10 cellular contexts compared by ENCODE assay signal in the genomic region with DNA sequence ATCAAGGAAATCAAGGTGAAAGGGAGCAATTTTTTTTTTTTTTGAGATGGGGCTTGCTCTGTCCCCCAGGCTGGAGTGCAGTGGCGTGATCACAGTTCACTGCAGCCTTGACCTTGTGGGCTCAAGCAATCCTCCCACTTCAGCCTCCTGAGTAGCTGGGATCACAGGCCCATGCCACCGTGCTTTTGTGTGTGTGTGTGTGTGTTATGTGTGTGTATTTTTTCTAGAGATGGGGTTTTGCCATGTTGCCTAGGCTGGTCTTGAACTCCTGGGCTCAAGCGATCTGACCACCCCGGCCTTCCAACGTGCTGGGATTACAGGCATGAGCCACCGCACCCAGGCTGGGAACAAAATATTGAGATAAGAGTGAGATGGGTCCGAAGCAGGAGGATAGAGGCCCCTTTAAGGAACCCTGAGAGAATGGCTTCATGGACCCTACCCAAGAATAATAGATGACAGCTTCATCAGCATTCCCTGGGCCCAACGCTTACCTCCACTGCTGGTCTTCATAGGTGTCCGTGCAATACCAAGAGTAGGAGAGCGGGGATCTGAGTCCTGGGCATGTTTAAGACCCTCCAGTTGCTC. TPM values are rescaled to one million over a fixed set of nuclear protein-coding genes. Genes with fewer than 3 reads are reported as not detected.
DNase-seq lines count a peak whose midpoint lies in the region; ATAC-seq and TF ChIP-seq lines count a peak whose summit lies in the region.
"Had no signal": no experiment of that assay in that cellular context is flagged by ENCODE, and none has a peak within 500 bp of the region (broad histone marks: within the 10 kb centered on the region; RNA-seq: fewer than 3 reads in every experiment).

No MANE protein-coding gene starts in this region.

- H3K27me3 ChIP-seq in Loucy (ENCODE audit: insufficient read depth, low read length, poor library complexity, severe bottlenecking), result no peaks in the 10 kb centered on the region

- H3K36me3 ChIP-seq in Loucy (ENCODE audit: insufficient read depth, low read length), result peaks cover 33% of the 10 kb centered on the region; the same call in 1 of the 2 replicates

- peak overlapping the region; percentile 95 for H3K9ac ChIP-seq in Loucy (ENCODE audit: low read depth, low read length, poor library complexity, severe bottlenecking)

- H3K9me2 ChIP-seq in Loucy (replicated peaks; ENCODE audit: low read depth, low read length), result no peaks in the 10 kb centered on the region

- H3F3A ChIP-seq in Loucy (ENCODE audit: low read depth), result peaks cover 4% of the 10 kb centered on the region

- no peak for ATAC-seq in left ventricle myocardium superior
- ATAC-seq in HG02852 (IDR thresholded peaks at IDR 0.05; ENCODE audit: unreplicated experiment), result no peak

- H3K9me3 ChIP-seq in Loucy (ENCODE audit: insufficient read depth, low read depth, low read length), result no peaks in the 10 kb centered on the region

- H4K20me1 ChIP-seq in Loucy (ENCODE audit: insufficient read depth, low read length, poor library complexity, severe bottlenecking), result peaks cover 24% of the 10 kb centered on the region

- TF ChIP-seq CTCF in AG10803 (conservative IDR thresholded peaks at IDR 0.05; ENCODE audit: low read length), result no peak
- no peak for TF ChIP-seq CTCF in Loucy (conservative IDR thresholded peaks at IDR 0.05; ENCODE audit: low read length)
- no peak for TF ChIP-seq CTCF in fibroblast of pulmonary artery (IDR thresholded peaks at IDR 0.05; ENCODE audit: low read length, missing control alignments)

- peak overlapping the region; percentile 90 for H3K4me2 ChIP-seq in Loucy (ENCODE audit: low read depth, low read length, poor library complexity, severe bottlenecking)

- H3K79me2 ChIP-seq in Loucy (ENCODE audit: insufficient read depth, low read length), result peaks cover 61% of the 10 kb centered on the region

- H3K4me3 ChIP-seq in AG10803 (ENCODE audit: low read length) (peak overlapping the region; percentile 51), Loucy (ENCODE audit: low read length, poor library complexity, severe bottlenecking) (peak overlapping the region; percentile 82), fibroblast of pulmonary artery (replicated peaks; ENCODE audit: low read depth, low read length) (peak overlapping the region; percentile 68)

- DNase-seq in AG10803 (ENCODE audit: low read depth), result no peak
- no peak for DNase-seq in fibroblast of pulmonary artery (ENCODE audit: low read depth)
- DNase-seq in effector CD4-positive, alpha-beta T cell, result no peak
- DNase-seq in left ventricle myocardium superior, result no peak
- DNase-seq: GDM1; hippocampal formation; NCI-H2081 treated with DMSO at 0.1 percent for 48 hours; stimulated activated CD4-positive, alpha-beta T cell treated with anti-CD3 and anti-CD28 coated beads, Interleukin-4, amount 100 ng/mL, for 4 hours had no signal

- intact Hi-C loops in left ventricle myocardium superior (cut with micrococcal nuclease), result no loop called here

- peaks cover 42% of the 10 kb centered on the region for H3K4me1 ChIP-seq in Loucy (ENCODE audit: insufficient read depth, low read length, poor library complexity, severe bottlenecking)

- H2AFZ ChIP-seq in Loucy (ENCODE audit: low read length), result no peak overlapping the region

RNA-seq across cellular contexts. Expression of a gene that starts 1.0 kb away (rescaled TPM):
- total RNA-seq in left ventricle myocardium superior, result 0.32 TPM

RNA-seq across cellular contexts. Expression of a gene that starts 1.9 kb away (rescaled TPM):
- total RNA-seq in left ventricle myocardium superior, result 66.2 TPM

RNA-seq across cellular contexts. Expression of a gene that starts 9.3 kb away (rescaled TPM):
- 5.4 TPM for total RNA-seq in left ventricle myocardium superior

RNA-seq across cellular contexts. Expression of a gene that starts 17.3 kb away (rescaled TPM):
- 855 TPM for total RNA-seq in left ventricle myocardium superior

RNA-seq across cellular contexts. Expression of a gene that starts 21.9 kb away (rescaled TPM):
- 11.5 TPM for total RNA-seq in left ventricle myocardium superior
